ENCODE assay signal across 8 cellular contexts in the genomic region with DNA sequence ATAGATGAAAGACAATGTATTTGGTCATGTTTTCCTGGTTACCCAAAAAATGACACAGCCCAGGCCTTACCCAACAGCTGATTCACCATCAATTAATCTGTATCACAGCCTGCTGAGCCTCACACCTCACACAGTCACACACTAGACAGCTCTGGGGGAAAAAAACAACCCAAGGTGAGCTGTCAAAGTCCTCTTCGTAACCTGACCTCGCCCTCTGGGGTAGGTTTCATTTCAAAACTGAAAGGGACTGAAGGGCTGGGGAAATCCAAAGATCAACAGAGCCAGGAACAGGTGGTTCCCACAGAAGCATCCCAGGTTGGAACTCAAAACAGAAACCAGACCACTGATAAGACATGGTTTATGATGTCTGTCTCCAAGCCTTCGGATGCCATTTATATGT. TPM values are rescaled to one million over a fixed set of nuclear protein-coding genes. Genes with fewer than 3 reads are reported as not detected.
DNase-seq lines count a peak whose midpoint lies in the region; ATAC-seq and FAIRE-seq lines count a peak whose summit lies in the region.

No MANE protein-coding gene starts in this region.

- H3K4me3 Mint-ChIP-seq in activated CD4-positive, alpha-beta T cell treated with anti-CD3 and anti-CD28 coated beads, Interleukin-2, amount 10 ng/mL, durations not matched to agents 7 days and 5 days: peak overlapping the region; percentile 52

- peak overlapping the region; percentile 62 for H3K27ac ChIP-seq in epithelial cell of prostate

- FAIRE-seq in RCC 7860 (lab: Jason Lieb, UNC): no peak

- CTCF ChIA-PET in activated CD4-positive, alpha-beta T cell treated with anti-CD3 and anti-CD28 coated beads, Interleukin-2, amount 10 ng/mL, durations not matched to agents 7 days and 5 days (lab: Charles Lee): interaction anchor here (0.6 to 3.4 kb wide), 12 partner anchors 11 to 693 kb away, joined by 3 to 24 read pairs (median 4); a partner anchor contains a TSS

- H3K27ac Mint-ChIP-seq in activated CD4-positive, alpha-beta T cell treated with anti-CD3 and anti-CD28 coated beads, Interleukin-2, amount 10 ng/mL, durations not matched to agents 7 days and 5 days: peak overlapping the region; percentile 93

- POLR2A ChIA-PET in activated CD4-positive, alpha-beta T cell treated with anti-CD3 and anti-CD28 coated beads, Interleukin-2, amount 10 ng/mL, durations not matched to agents 7 days and 5 days (lab: Charles Lee): no interaction called here

- no peaks in the 10 kb centered on the region for H3K9me3 Mint-ChIP-seq in activated CD4-positive, alpha-beta T cell treated with anti-CD3 and anti-CD28 coated beads, Interleukin-2, amount 10 ng/mL, durations not matched to agents 7 days and 5 days

- ATAC-seq in GM18870 (IDR thresholded peaks at IDR 0.05; ENCODE audit: unreplicated experiment) (peak; percentile 60), HG03064 (IDR thresholded peaks at IDR 0.05; ENCODE audit: low read depth, unreplicated experiment) (peak; percentile 71)

- H3K27me3 Mint-ChIP-seq in activated CD4-positive, alpha-beta T cell treated with anti-CD3 and anti-CD28 coated beads, Interleukin-2, amount 10 ng/mL, durations not matched to agents 7 days and 5 days: no peaks in the 10 kb centered on the region

- H3K4me1 Mint-ChIP-seq in activated CD4-positive, alpha-beta T cell treated with anti-CD3 and anti-CD28 coated beads, Interleukin-2, amount 10 ng/mL, durations not matched to agents 7 days and 5 days: peaks cover 49% of the 10 kb centered on the region

- H3K36me3 Mint-ChIP-seq in activated CD4-positive, alpha-beta T cell treated with anti-CD3 and anti-CD28 coated beads, Interleukin-2, amount 10 ng/mL, durations not matched to agents 7 days and 5 days (ENCODE audit: low read depth): peaks cover 35% of the 10 kb centered on the region

- DNase-seq in activated CD4-positive, alpha-beta T cell treated with anti-CD3 and anti-CD28 coated beads, Interleukin-2, amount 10 ng/mL, durations not matched to agents 7 days and 5 days: peak; percentile 83
- DNase-seq in epithelial cell of prostate (ENCODE audit: low read depth, low spot score) (peak; percentile 92), NCI-H774 (lab: John Stamatoyannopoulos, UW) (no peak), NCI-H1048 (lab: John Stamatoyannopoulos, UW) (no peak), RCC 7860 (ENCODE audit: low spot score) (no peak)
- DNase-seq in stimulated activated CD4-positive, alpha-beta T cell treated with anti-CD3 and anti-CD28 coated beads, TNF-alpha, amount 100 ng/mL, for 24 hours (ENCODE audit: low read depth in 3 of 3): peak; percentile 64 to 67 (median 67)

RNA-seq across cellular contexts. Expression of a gene that starts 18.2 kb away (rescaled TPM):
- 100 to 1,000 TPM; 527 to 544 TPM for total RNA-seq in activated CD4-positive, alpha-beta T cell treated with anti-CD3 and anti-CD28 coated beads, Interleukin-2, amount 10 ng/mL, durations not matched to agents 7 days and 5 days

Comparison
In these comparisons a context has a peak if more than half of its experiments do, and no peak if none do; other contexts are left out.
1. DNase-seq: peak in activated CD4-positive, alpha-beta T cell treated with anti-CD3 and anti-CD28 coated beads, Interleukin-2, amount 10 ng/mL, durations not matched to agents 7 days and 5 days (single experiment), epithelial cell of prostate (single experiment) and stimulated activated CD4-positive, alpha-beta T cell treated with anti-CD3 and anti-CD28 coated beads, TNF-alpha, amount 100 ng/mL, for 24 hours (3 of 3); none in NCI-H774 (single experiment), NCI-H1048 (single experiment) and RCC 7860 (single experiment).